In the genomic region with DNA sequence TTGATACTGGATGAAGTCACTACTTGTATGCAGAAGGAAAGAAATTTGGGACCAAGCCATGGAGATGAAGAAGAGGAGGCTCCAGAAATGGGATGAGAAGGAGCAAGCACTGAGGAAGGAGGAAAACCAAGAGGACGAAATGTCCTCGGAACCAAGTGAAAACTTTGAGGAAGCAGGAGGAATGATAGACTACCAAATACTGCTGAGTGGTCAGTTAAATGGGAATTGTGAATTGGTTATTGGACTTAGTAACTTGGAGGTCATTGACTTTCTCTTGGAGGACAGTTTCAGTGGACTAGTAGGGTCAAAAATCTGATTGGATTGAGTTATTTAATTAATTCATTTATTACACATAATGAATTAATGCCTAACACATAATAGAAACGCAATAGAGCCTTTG, we compare ENCODE assay signal across 30 cellular contexts.
"Had no signal": no experiment of that assay in that cellular context is flagged by ENCODE, and none has a peak within 500 bp of the region (broad histone marks: within the 10 kb centered on the region; RNA-seq: fewer than 3 reads in every experiment).

No MANE protein-coding gene starts in this region.

- H3K27ac ChIP-seq: neutrophil, pancreas, psoas muscle, skin epidermis, spleen, suprapubic skin, testis, tibial artery, transverse colon, upper lobe of right lung, uterus had no signal

- H3K27ac Mint-ChIP-seq: naive thymus-derived CD8-positive, alpha-beta T cell; natural killer cell treated with Interleukin-12 subunit alpha and Interleukin-12 subunit beta and Interleukin-15 and Interleukin-18, amount 100 ng/mL, for 72 hours; nephron progenitor cell; stimulated activated memory B cell treated with anti-CD40 and anti-IgM and Interleukin-4, amounts not matched to agents 10 μg/mL and 1 μg/mL and 100 μg/mL, for 72 hours; stimulated activated naive CD8-positive, alpha-beta T cell treated with anti-CD3 and anti-CD28 coated beads, Interleukin-15, amount 100 ng/mL, for 72 hours; type B pancreatic cell had no signal

- FAIRE-seq: pancreas had no signal

- H3K36me3 Mint-ChIP-seq: naive thymus-derived CD8-positive, alpha-beta T cell; natural killer cell treated with Interleukin-12 subunit alpha and Interleukin-12 subunit beta and Interleukin-15 and Interleukin-18, amount 100 ng/mL, for 72 hours; stimulated activated memory B cell treated with anti-CD40 and anti-IgM and Interleukin-4, amounts not matched to agents 10 μg/mL and 1 μg/mL and 100 μg/mL, for 72 hours; type B pancreatic cell had no signal

- ATAC-seq: naive thymus-derived CD8-positive, alpha-beta T cell; natural killer cell treated with Interleukin-12 subunit alpha and Interleukin-12 subunit beta and Interleukin-15 and Interleukin-18, amount 100 ng/mL, for 72 hours; pancreas; psoas muscle; right cardiac atrium; sciatic nerve; stimulated activated memory B cell treated with anti-CD40 and anti-IgM and Interleukin-4, amounts not matched to agents 10 μg/mL and 1 μg/mL and 100 μg/mL, for 72 hours; stimulated activated naive CD8-positive, alpha-beta T cell treated with anti-CD3 and anti-CD28 coated beads, Interleukin-15, amount 100 ng/mL, for 72 hours; stimulated activated naive CD8-positive, alpha-beta T cell treated with anti-CD3 and anti-CD28 coated beads, Interleukin-15, Interleukin-2, amounts not matched to agents 100 U/mL and 50 U/mL, for 24 hours; upper lobe of right lung had no signal

- H3K4me1 ChIP-seq: pancreas, psoas muscle, spleen, suprapubic skin, testis, tibial artery, transverse colon, upper lobe of right lung, uterus had no signal

- H3K9me3 Mint-ChIP-seq: nephron progenitor cell; stimulated activated naive CD8-positive, alpha-beta T cell treated with anti-CD3 and anti-CD28 coated beads, Interleukin-15, amount 100 ng/mL, for 72 hours; type B pancreatic cell had no signal

- H3K27me3 Mint-ChIP-seq: natural killer cell treated with Interleukin-12 subunit alpha and Interleukin-12 subunit beta and Interleukin-15 and Interleukin-18, amount 100 ng/mL, for 72 hours; stimulated activated memory B cell treated with anti-CD40 and anti-IgM and Interleukin-4, amounts not matched to agents 10 μg/mL and 1 μg/mL and 100 μg/mL, for 72 hours; stimulated activated naive CD8-positive, alpha-beta T cell treated with anti-CD3 and anti-CD28 coated beads, Interleukin-15, amount 100 ng/mL, for 72 hours; type B pancreatic cell had no signal

- H3K27me3 ChIP-seq: neutrophil, pancreas, spleen, suprapubic skin, testis, tibial artery, transverse colon, upper lobe of right lung, uterus had no signal

- H3K36me3 ChIP-seq: neutrophil, pancreas, spleen, suprapubic skin, tibial artery, transverse colon, upper lobe of right lung, uterus had no signal

- DNase-seq: naive thymus-derived CD8-positive, alpha-beta T cell; nephron progenitor cell; nucleus accumbens; pancreas; psoas muscle; right cardiac atrium; spleen; stimulated activated CD4-positive, alpha-beta T cell treated with anti-CD3 and anti-CD28 coated beads, Interleukin-12 subunit alpha, Interleukin-12 subunit beta, amount 100 ng/mL, for 4 hours; stimulated activated CD4-positive, alpha-beta T cell treated with anti-CD3 and anti-CD28 coated beads, Interleukin-1b, Interleukin-23, amount 100 ng/mL, for 48 hours; stimulated activated CD4-positive, alpha-beta T cell treated with anti-CD3 and anti-CD28 coated beads, Interleukin-4, amount 100 ng/mL, for 1 hour; stimulated activated CD4-positive, alpha-beta T cell treated with anti-CD3 and anti-CD28 coated beads, Interleukin-4, amount 100 ng/mL, for 4 hours; stimulated activated CD8-positive, alpha-beta memory T cell treated with anti-CD3 and anti-CD28 coated beads, Interleukin-4, amount 100 ng/mL, for 48 hours; stimulated activated naive CD4-positive, alpha-beta T cell; stimulated activated naive CD8-positive, alpha-beta T cell treated with anti-CD3 and anti-CD28 coated beads, Interleukin-15, amount 100 ng/mL, for 72 hours; stimulated activated naive CD8-positive, alpha-beta T cell treated with anti-CD3 and anti-CD28 coated beads, Interleukin-15, Interleukin-2, amounts not matched to agents 100 U/mL and 50 U/mL, for 24 hours; substantia nigra; testis; tibial artery; transverse colon; upper lobe of right lung; uterus had no signal

- H3K9me3 ChIP-seq: neutrophil, pancreas, psoas muscle, spleen, suprapubic skin, testis, tibial artery, transverse colon, upper lobe of right lung, uterus had no signal

- H3K4me2 ChIP-seq: smooth muscle cell had no signal

- H3K4me1 Mint-ChIP-seq: naive thymus-derived CD8-positive, alpha-beta T cell; nephron progenitor cell; neural crest cell; stimulated activated memory B cell treated with anti-CD40 and anti-IgM and Interleukin-4, amounts not matched to agents 10 μg/mL and 1 μg/mL and 100 μg/mL, for 72 hours; stimulated activated naive CD8-positive, alpha-beta T cell treated with anti-CD3 and anti-CD28 coated beads, Interleukin-15, amount 100 ng/mL, for 72 hours had no signal

- H3K4me3 Mint-ChIP-seq: naive thymus-derived CD8-positive, alpha-beta T cell; natural killer cell treated with Interleukin-12 subunit alpha and Interleukin-12 subunit beta and Interleukin-15 and Interleukin-18, amount 100 ng/mL, for 72 hours; nephron progenitor cell; neural crest cell; stimulated activated memory B cell treated with anti-CD40 and anti-IgM and Interleukin-4, amounts not matched to agents 10 μg/mL and 1 μg/mL and 100 μg/mL, for 72 hours; stimulated activated naive CD8-positive, alpha-beta T cell treated with anti-CD3 and anti-CD28 coated beads, Interleukin-15, amount 100 ng/mL, for 72 hours; type B pancreatic cell had no signal

- H3K4me3 ChIP-seq: pancreas, psoas muscle, skin epidermis, smooth muscle cell, spleen, suprapubic skin, testis, tibial artery, transverse colon, upper lobe of right lung, uterus had no signal
